In genomic region chr9:107174441-107174840, GRCh38 we compare ENCODE assay signal across 1 cellular context.
TF ChIP-seq lines count a peak whose summit lies in the region.

No MANE protein-coding gene starts in this region.

TF ChIP-seq in HCT116, 20 proteins besides CTCF, POLR2A, EP300 and RAD21 (continued from another document):
- TF ChIP-seq ZBTB33 (IDR thresholded peaks at IDR 0.05; ENCODE audit: extremely low read depth, insufficient replicate concordance, low read length) (no peak), TCF7L2 (IDR thresholded peaks at IDR 0.05; ENCODE audit: borderline replicate concordance, extremely low read depth, insufficient read depth, insufficient read length) (no peak)
TF ChIP-seq in HCT116: peak in this region for 0.
